ENCODE assay signal across 1 cellular context in genomic region chr1:155254228-155254713, GRCh38.
TF ChIP-seq lines count a peak whose summit lies in the region.

No MANE protein-coding gene starts in this region.

TF ChIP-seq in SK-N-SH treated with all-trans-retinoic acid at 6 μM for 48 hours, 23 proteins besides CTCF, POLR2A, EP300 and RAD21 (continued from another document):
- no peak for TF ChIP-seq TSHZ2 (CRISPR knock-in tag; IDR thresholded peaks at IDR 0.05)
